Comparison of ENCODE assay signal across 9 cellular contexts in the genomic region with DNA sequence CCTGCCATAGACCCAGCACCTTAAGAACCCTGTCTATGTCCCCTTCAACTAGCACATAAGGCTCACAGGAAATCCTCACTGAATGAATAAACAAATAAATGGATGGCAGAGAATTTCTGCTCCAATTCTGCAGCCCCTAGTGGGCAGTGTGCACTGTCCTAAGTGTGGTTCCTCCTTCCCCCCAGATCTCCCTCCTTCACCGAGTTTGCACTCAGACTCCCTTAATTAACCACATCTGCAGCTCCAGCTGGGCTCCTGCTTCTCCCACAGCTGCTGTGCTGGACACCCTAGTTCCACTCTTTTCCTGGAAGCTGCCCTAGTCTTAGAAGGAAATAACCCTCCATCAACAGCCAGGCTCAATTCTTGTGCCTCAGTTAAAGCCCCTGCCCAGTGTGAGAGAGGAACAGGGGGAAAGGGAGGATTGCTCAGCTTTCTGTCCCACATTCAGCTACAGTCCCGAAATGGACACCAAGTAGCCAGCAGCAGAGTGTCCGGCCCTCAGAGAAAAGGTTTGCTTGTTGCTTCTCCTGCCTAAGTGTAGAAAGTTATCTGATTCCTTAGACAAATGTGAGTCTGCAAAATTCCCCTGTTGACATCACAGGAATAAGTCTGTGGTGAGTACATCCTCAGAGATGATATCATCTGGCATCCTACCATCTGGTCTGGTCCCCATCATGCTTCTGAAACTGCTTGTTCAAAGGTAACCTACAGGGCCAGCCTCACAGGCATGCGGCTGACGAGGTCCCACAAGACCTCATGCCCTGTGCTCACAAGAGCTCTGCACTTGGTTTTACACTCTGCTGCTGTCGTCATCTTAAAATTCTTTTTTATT. TPM values are rescaled to one million over a fixed set of nuclear protein-coding genes. Genes with fewer than 3 reads are reported as not detected.
DNase-seq lines count a peak whose midpoint lies in the region; ATAC-seq and TF ChIP-seq lines count a peak whose summit lies in the region.
"Had no signal": no experiment of that assay in that cellular context is flagged by ENCODE, and none has a peak within 500 bp of the region (broad histone marks: within the 10 kb centered on the region; RNA-seq: fewer than 3 reads in every experiment).

No MANE protein-coding gene starts in this region.

- H3K9me3 Mint-ChIP-seq in MCF 10A (ENCODE audit: unreplicated experiment): no peaks in the 10 kb centered on the region

- no peak for TF ChIP-seq POLR2A in breast epithelium (IDR thresholded peaks at IDR 0.05)

- H3K27ac Mint-ChIP-seq in MCF 10A (ENCODE audit: low read depth, unreplicated experiment): no peak overlapping the region

- H3K27me3 ChIP-seq in breast epithelium (no peaks in the 10 kb centered on the region), SU-DHL-6 (ENCODE audit: low read length) (no peaks in the 10 kb centered on the region)

- H3K27ac ChIP-seq in breast epithelium (peak overlapping the region; percentile 45 to 80), SU-DHL-6 (ENCODE audit: low read depth, low read length) (no peak overlapping the region)
- H3K27ac ChIP-seq: epithelial cell of prostate had no signal

- H3K79me2 ChIP-seq in SU-DHL-6 (ENCODE audit: insufficient read depth, low read length): no peaks in the 10 kb centered on the region

- H3F3A ChIP-seq in SU-DHL-6 (ENCODE audit: insufficient read depth): no peaks in the 10 kb centered on the region

- no peak for DNase-seq in breast epithelium (ENCODE audit: low spot score in 2 of 2)
- DNase-seq in MCF 10A (ENCODE audit: unreplicated experiment): no peak
- peak; percentile 69 for DNase-seq in epidermal melanocyte (ENCODE audit: insufficient read length, low spot score)
- peak; percentile 48 for DNase-seq in retina
- no peak for DNase-seq in HuH-7.5 (ENCODE audit: low spot score)
- DNase-seq in KG1 (lab: John Stamatoyannopoulos, UW): no peak

- CTCF ChIA-PET in MCF 10A (lab: Yijun Ruan, JAX): interaction anchor here (0.6 to 1.3 kb wide), 2 partner anchors 20 to 34 kb away, joined by 3 to 4 read pairs; no protein-coding TSS in a partner anchor

- peaks cover 7% of the 10 kb centered on the region for H3K36me3 Mint-ChIP-seq in MCF 10A (ENCODE audit: insufficient read depth, unreplicated experiment)

- BruUV-seq in MCF 10A (replicated peaks; lab: Mats Ljungman, UMichigan): no TSS peak

- ATAC-seq in HG03342 (IDR thresholded peaks at IDR 0.05; ENCODE audit: unreplicated experiment): peak; percentile 55

- H2AFZ ChIP-seq in SU-DHL-6 (ENCODE audit: low read depth, low read length, severe bottlenecking): no peak overlapping the region

- no peaks in the 10 kb centered on the region for H3K4me1 ChIP-seq in breast epithelium

- no peak for TF ChIP-seq CTCF in breast epithelium (IDR thresholded peaks at IDR 0.05)
- TF ChIP-seq CTCF in MCF 10A (IDR thresholded peaks at IDR 0.05; ENCODE audit: unreplicated experiment): no peak
- TF ChIP-seq CTCF in SU-DHL-6 (IDR thresholded peaks at IDR 0.05; ENCODE audit: insufficient read depth, low read length, poor library complexity, severe bottlenecking): peak; percentile 42

- no peaks in the 10 kb centered on the region for H3K9me3 ChIP-seq in breast epithelium
- no peaks in the 10 kb centered on the region for H3K9me3 ChIP-seq in SU-DHL-6 (ENCODE audit: insufficient read depth, low read length)

- intact Hi-C loops in breast epithelium (cut with DNase I; ENCODE audit: low total_unique reads) (no loop called here), MCF 10A (cut with micrococcal nuclease) (no loop called here)

- POLR2A ChIA-PET in MCF 10A (lab: Yijun Ruan, JAX): interaction anchor here (0.6 to 1.0 kb wide), 3 partner anchors 10 to 84 kb away, joined by 3 to 5 read pairs (median 3); no protein-coding TSS in a partner anchor

- H3K9ac ChIP-seq in SU-DHL-6 (ENCODE audit: low read length): no peak overlapping the region

- no peaks in the 10 kb centered on the region for H3K4me1 Mint-ChIP-seq in MCF 10A (ENCODE audit: insufficient read depth, unreplicated experiment)

- H3K4me3 Mint-ChIP-seq in MCF 10A (ENCODE audit: unreplicated experiment): no peak overlapping the region

- H3K4me3 ChIP-seq in breast epithelium (no peak overlapping the region), SU-DHL-6 (ENCODE audit: insufficient read depth, low read length, poor library complexity, severe bottlenecking) (no peak overlapping the region)

- no peaks in the 10 kb centered on the region for H3K9me2 ChIP-seq in SU-DHL-6 (replicated peaks; ENCODE audit: insufficient read depth, low read length)

- no peaks in the 10 kb centered on the region for H3K36me3 ChIP-seq in breast epithelium
- no peaks in the 10 kb centered on the region for H3K36me3 ChIP-seq in SU-DHL-6 (ENCODE audit: low read length)

- peaks cover 23% of the 10 kb centered on the region for H3K27me3 Mint-ChIP-seq in MCF 10A (ENCODE audit: insufficient read depth, unreplicated experiment)

- no peak overlapping the region for H3K4me2 ChIP-seq in SU-DHL-6 (ENCODE audit: low read depth, low read length, poor library complexity, severe bottlenecking)

- H4K20me1 ChIP-seq in SU-DHL-6 (ENCODE audit: low read depth, low read length): no peaks in the 10 kb centered on the region

RNA-seq across cellular contexts. Expression of a gene that starts 12.3 kb away (rescaled TPM):
- 1 to 10 TPM in 1 of 3 donors, not detected in 2; 1.2 TPM for total RNA-seq in breast epithelium
- total RNA-seq in MCF 10A (2022): not detected in 2 replicates

RNA-seq across cellular contexts. Expression of a gene that starts 12.4 kb away (rescaled TPM):
- 100 to 1,000 TPM in 2 of 3 donors, 10 to 100 TPM in 1; 90.5 to 158 (median 104) TPM for total RNA-seq in breast epithelium
- total RNA-seq in MCF 10A (2022): 14.7 and 17.0 TPM in 2 replicates

RNA-seq across cellular contexts. Expression of a gene that starts 21.4 kb away (rescaled TPM):
- total RNA-seq in breast epithelium (10 to 100 TPM in 2 of 3 donors, 1 to 10 TPM in 1; 9.1 to 19.0 (median 15.8) TPM), MCF 10A (2022) (1.4 and 5.0 TPM in 2 replicates)

RNA-seq across cellular contexts. Expression of a gene that starts 23.0 kb away (rescaled TPM):
- 1 to 10 TPM in 1 of 3 donors, under 1 TPM in 1, not detected in 1; 0.44 to 3.4 TPM for total RNA-seq in breast epithelium
- 0.61 and 0.77 TPM in 2 replicates for total RNA-seq in MCF 10A (2022)

RNA-seq across cellular contexts. Expression of a gene that starts 40.8 kb away (rescaled TPM):
- total RNA-seq in breast epithelium (10 to 100 TPM; 79.4 to 83.0 (median 81.0) TPM), MCF 10A (2022) (74.2 and 95.3 TPM in 2 replicates)

Comparison
In these comparisons a context has a peak if more than half of its experiments do, and no peak if none do; other contexts are left out.
1. DNase-seq: peak in epidermal melanocyte (single experiment) and retina (single experiment); none in breast epithelium (0 of 2), MCF 10A (single experiment), HuH-7.5 (single experiment) and KG1 (single experiment).